ENCODE assay signal across 12 cellular contexts in genomic region chr5:131794596-131794995, GRCh38. TPM values are rescaled to one million over a fixed set of nuclear protein-coding genes. Genes with fewer than 3 reads are reported as not detected.
A peak's percentile ranks its signal among the peaks of the same experiment; 100 is the strongest.
DNase-seq lines count a peak whose midpoint lies in the region; ATAC-seq and TF ChIP-seq lines count a peak whose summit lies in the region.
"Had no signal": no experiment of that assay in that cellular context is flagged by ENCODE, and none has a peak within 500 bp of the region (broad histone marks: within the 10 kb centered on the region; RNA-seq: fewer than 3 reads in every experiment).

No MANE protein-coding gene starts in this region.

- H3K27ac Mint-ChIP-seq in type B pancreatic cell: peak overlapping the region; percentile 70

- H3K27ac ChIP-seq in heart right ventricle: peak overlapping the region in 5 of 10 donors; percentile 99 to 100 (median 99)
- H3K27ac ChIP-seq: foreskin keratinocyte had no signal

- H3K4me1 ChIP-seq in heart right ventricle: peaks cover 0 to 70% (median 54%) of the 10 kb centered on the region in 9 donors

- H3K4me1 Mint-ChIP-seq in type B pancreatic cell (ENCODE audit: unreplicated experiment): peaks cover 29% of the 10 kb centered on the region

- H3K36me3 Mint-ChIP-seq in type B pancreatic cell: peaks cover 8% of the 10 kb centered on the region

- WGBS in heart right ventricle, 2 donors: 69 to 75% methylated on average over 4 of the region's 4 CpGs

- intact Hi-C loops in heart right ventricle (cut with DNase I) (loop anchor here in 4 of 10 donors (10.0 kb wide), 3 partner anchors 90 to 160 kb away; partner anchors contain the start of gene RAPGEF6 (in 2 of the 4)), Right ventricle myocardium superior (cut with DNase I) (no loop called here), head of caudate nucleus (cut with DNase I) (no loop called here)

- H3K27me3 Mint-ChIP-seq in type B pancreatic cell: no peaks in the 10 kb centered on the region

- no peaks in the 10 kb centered on the region for H3K9me3 ChIP-seq in heart right ventricle

- no peaks in the 10 kb centered on the region for H3K9me3 Mint-ChIP-seq in type B pancreatic cell

- peak overlapping the region in 9 of 10 donors; percentile 89 to 100 (median 99) for H3K4me3 ChIP-seq in heart right ventricle
- H3K4me3 ChIP-seq in fibroblast of the aortic adventitia (ENCODE audit: low read depth, low read length): peak overlapping the region; percentile 76

- peak overlapping the region; percentile 80 for H3K4me3 Mint-ChIP-seq in type B pancreatic cell

- DNase-seq in heart right ventricle (no peak), Right ventricle myocardium superior (no peak), SIG-M5 treated with dmso at 0.1 percent for 504 hours (lab: John Stamatoyannopoulos, UW; ENCODE audit: unreplicated experiment) (peak; percentile 64), fibroblast of the aortic adventitia (ENCODE audit: low read depth) (no peak), type B pancreatic cell (ENCODE audit: extremely low spot score, unreplicated experiment) (no peak), head of caudate nucleus (no peak), DMS 273 (lab: John Stamatoyannopoulos, UW; ENCODE audit: unreplicated experiment) (no peak)
- DNase-seq: DMS153, foreskin keratinocyte, HCEC 1CT, NCI-H187 had no signal

- no peaks in the 10 kb centered on the region for H3K27me3 ChIP-seq in heart right ventricle
- H3K27me3 ChIP-seq: foreskin keratinocyte had no signal

- ATAC-seq in heart right ventricle (no peak), Right ventricle myocardium superior (ENCODE audit: poor library complexity) (no peak), GM21423 (IDR thresholded peaks at IDR 0.05; ENCODE audit: unreplicated experiment) (no peak)
- ATAC-seq: foreskin keratinocyte had no signal

- TF ChIP-seq CTCF in heart right ventricle (IDR thresholded peaks at IDR 0.05): no peak
- no peak for TF ChIP-seq CTCF in fibroblast of the aortic adventitia (IDR thresholded peaks at IDR 0.05; ENCODE audit: insufficient read depth, low read length)
- no peak for TF ChIP-seq CTCF in type B pancreatic cell (conservative IDR thresholded peaks at IDR 0.05)

- H3K36me3 ChIP-seq in heart right ventricle: peaks cover 0 to 4% (median 0%) of the 10 kb centered on the region in 9 donors

RNA-seq across cellular contexts. Expression of gene FNIP1, which starts 2.2 kb away (rescaled TPM):
- total RNA-seq in heart right ventricle (10 to 100 TPM; 24.2 to 41.7 (median 34.1) TPM), Right ventricle myocardium superior (30.7 TPM), fibroblast of the aortic adventitia (ENCODE audit: low replicate concordance) (99.9 and 125 TPM in 2 replicates), type B pancreatic cell (ENCODE audit: low replicate concordance) (32.4 and 32.9 TPM in 2 replicates)
- polyA plus RNA-seq in heart right ventricle: 1 to 10 TPM; 2.8 to 6.1 TPM
